12 cellular contexts compared by ENCODE assay signal in the genomic region with DNA sequence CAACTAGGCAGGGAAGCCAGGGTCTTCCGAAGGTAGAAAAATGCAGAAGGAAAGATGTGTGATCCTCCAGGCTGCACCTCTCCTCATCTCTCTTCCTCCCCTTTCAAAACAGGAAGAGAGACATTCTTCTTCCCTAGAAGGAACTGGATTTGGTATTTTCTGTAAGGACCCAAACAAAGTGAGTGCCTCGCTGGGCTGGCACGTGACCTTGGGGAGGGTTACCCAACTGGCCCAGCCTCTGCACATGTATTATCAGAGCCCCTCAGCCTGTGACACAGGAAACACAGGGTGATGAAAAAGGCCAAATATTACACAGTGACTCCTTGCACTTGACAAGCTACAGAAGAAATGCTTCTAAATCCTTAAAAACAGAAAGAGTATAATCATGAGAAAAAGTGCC. TPM values are rescaled to one million over a fixed set of nuclear protein-coding genes. Genes with fewer than 3 reads are reported as not detected.
DNase-seq lines count a peak whose midpoint lies in the region; ATAC-seq and TF ChIP-seq lines count a peak whose summit lies in the region.
"Had no signal": no experiment of that assay in that cellular context is flagged by ENCODE, and none has a peak within 500 bp of the region (broad histone marks: within the 10 kb centered on the region; RNA-seq: fewer than 3 reads in every experiment).

No MANE protein-coding gene starts in this region.

- H3K9me2 ChIP-seq in GM23248 (ENCODE audit: insufficient read depth) = no peaks in the 10 kb centered on the region

- WGBS in GM23248 (ENCODE audit: low coverage in 1 of 2, low lambda C conversion rate in 2 of 2, missing lambda C conversion rate in 2 of 2), 2 experiments = 95 to 99% methylated on average over 3 of the region's 3 CpGs
- 66% methylated on average over 3 of the region's 3 CpGs for WGBS in esophagus muscularis mucosa

- H4K20me1 ChIP-seq in GM23248 (ENCODE audit: insufficient read depth) = no peaks in the 10 kb centered on the region

- H2AFZ ChIP-seq in ACC112 (ENCODE audit: low read length, unreplicated experiment) = peak overlapping the region; percentile 58
- peak overlapping the region; percentile 97 for H2AFZ ChIP-seq in GM23248

- ATAC-seq in GM18861 (IDR thresholded peaks at IDR 0.05; ENCODE audit: unreplicated experiment) = no peak

- H3K36me3 ChIP-seq in ACC112 (ENCODE audit: insufficient read depth, low read length) (peaks cover 10% of the 10 kb centered on the region; the same call in 1 of the 2 replicates), GM23248 (ENCODE audit: low read depth) (no peaks in the 10 kb centered on the region), SJCRH30 (peaks cover 66% of the 10 kb centered on the region), esophagus muscularis mucosa (no peaks in the 10 kb centered on the region)

- TF ChIP-seq EP300 in esophagus muscularis mucosa (IDR thresholded peaks at IDR 0.05) = no peak

- TF ChIP-seq CTCF in esophagus muscularis mucosa (IDR thresholded peaks at IDR 0.05) = no peak

- intact Hi-C loops in esophagus muscularis mucosa (cut with DNase I) = no loop called here

- in situ Hi-C loops in GM23248 (cut with MboI) = no loop called here

- H3K27me3 ChIP-seq in ACC112 (ENCODE audit: insufficient read depth, low read length) (no peaks in the 10 kb centered on the region), GM23248 (replicated peaks; ENCODE audit: insufficient read depth) (no peaks in the 10 kb centered on the region), SJCRH30 (no peaks in the 10 kb centered on the region), esophagus muscularis mucosa (peaks cover 0 to 44% (median 0%) of the 10 kb centered on the region in 4 donors)

- H3K4me3 ChIP-seq in ACC112 (ENCODE audit: low read depth, low read length) (peak overlapping the region; percentile 97), GM23248 (peak overlapping the region; percentile 95), SJCRH30 (peak overlapping the region; percentile 83), esophagus muscularis mucosa (no peak overlapping the region)

- H3K27ac ChIP-seq in ACC112 (ENCODE audit: low read depth, low read length) (no peak overlapping the region), GM23248 (no peak overlapping the region), SJCRH30 (no peak overlapping the region), esophagus muscularis mucosa (replicated peaks in 1 of 4) (no peak overlapping the region), substantia nigra (ENCODE audit: low read depth, low read length, poor library complexity, severe bottlenecking) (no peak overlapping the region)

- peaks cover 12% of the 10 kb centered on the region for H3K4me1 ChIP-seq in ACC112 (ENCODE audit: control insufficient read depth, insufficient read depth, low read length, unreplicated experiment)
- peaks cover 12% of the 10 kb centered on the region; the same call in 1 of the 2 replicates for H3K4me1 ChIP-seq in GM23248 (ENCODE audit: insufficient read depth)
- H3K4me1 ChIP-seq in SJCRH30 = peaks cover 23% of the 10 kb centered on the region
- H3K4me1 ChIP-seq in esophagus muscularis mucosa = peaks cover 8 to 19% (median 12%) of the 10 kb centered on the region in 4 donors

- H3K79me2 ChIP-seq in ACC112 (ENCODE audit: control insufficient read depth, insufficient read depth, low read length, unreplicated experiment) (peaks cover 61% of the 10 kb centered on the region), GM23248 (ENCODE audit: insufficient read depth) (peaks cover 54% of the 10 kb centered on the region)

- H3F3A ChIP-seq in GM23248 (ENCODE audit: insufficient read depth) = peaks cover 5% of the 10 kb centered on the region; the same call in 1 of the 2 replicates

- no peak for TF ChIP-seq POLR2A in esophagus muscularis mucosa (IDR thresholded peaks at IDR 0.05; ENCODE audit: low read depth)

- H3K9me3 ChIP-seq in GM23248 (ENCODE audit: low read depth) = no peaks in the 10 kb centered on the region
- no peaks in the 10 kb centered on the region for H3K9me3 ChIP-seq in SJCRH30 (replicated peaks)
- no peaks in the 10 kb centered on the region for H3K9me3 ChIP-seq in esophagus muscularis mucosa

- peak overlapping the region; percentile 60 for H3K4me2 ChIP-seq in GM23248 (ENCODE audit: unreplicated experiment)

- DNase-seq in GM23248 = no peak
- DNase-seq in SJCRH30 = no peak
- DNase-seq in esophagus muscularis mucosa (ENCODE audit: extremely low spot score) = peak; percentile 50
- DNase-seq in GM19238 (ENCODE audit: insufficient read length, low spot score) = no peak
- DNase-seq in substantia nigra (lab: John Stamatoyannopoulos, UW) = no peak
- no peak for DNase-seq in central memory CD4-positive, alpha-beta T cell
- DNase-seq: activated naive CD4-positive, alpha-beta T cell treated with Interleukin-2 at 50 U/mL for 16 hours; DMS 273 treated with DMSO at 0.1 percent for 48 hours; NCI-H1417 treated with DMSO at 0.1 percent for 48 hours; SW 1271 had no signal

- peak overlapping the region; percentile 80; the same call in 1 of the 2 replicates for H3K9ac ChIP-seq in GM23248

RNA-seq across cellular contexts. Expression of a gene that starts 2.3 kb away (rescaled TPM):
- total RNA-seq in GM23248 (2014; rRNA removed; shearing (Covaris generic)) = 10.9 and 13.2 TPM in 2 replicates
- polyA plus RNA-seq in GM23248 (2016; fragmentation: Nextera tagmentation; extraction: Ambion mirVana) = 13.5 and 13.9 TPM in 2 replicates
- total RNA-seq in SJCRH30 (2014; rRNA removed; shearing (Covaris generic)) = 86.1 and 90.8 TPM in 2 replicates
- total RNA-seq in esophagus muscularis mucosa = under 1 TPM in 3 of 4 donors, not detected in 1; under 0.01 to 0.23 (median 0.19) TPM

Comparison
In these comparisons a context has a peak if more than half of its experiments do, and no peak if none do; other contexts are left out.
1. H3K4me3 ChIP-seq: peak in ACC112 (single experiment), GM23248 (single experiment) and SJCRH30 (single experiment); none in esophagus muscularis mucosa (0 of 4).